Comparison of ENCODE assay signal across 10 cellular contexts in the genomic region with DNA sequence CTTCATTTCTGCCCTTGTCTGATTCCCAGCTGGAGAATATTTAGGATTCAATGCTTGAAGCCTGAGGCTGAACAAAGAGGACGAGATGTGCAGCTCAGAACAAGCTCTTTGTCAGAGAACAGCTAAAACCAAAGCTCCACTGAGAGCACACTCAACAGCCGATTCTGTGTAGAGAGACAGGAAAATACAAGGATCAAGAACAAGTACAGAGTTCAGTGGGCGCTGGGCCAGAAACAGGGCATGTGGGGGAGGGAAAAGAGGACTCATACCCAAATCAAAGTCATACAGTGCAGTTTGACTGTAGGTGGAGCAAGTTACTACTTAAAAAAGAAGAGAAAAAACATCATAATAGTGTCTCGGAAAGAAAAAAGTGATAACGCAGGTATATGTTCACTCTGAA. TPM values are rescaled to one million over a fixed set of nuclear protein-coding genes. Genes with fewer than 3 reads are reported as not detected.
DNase-seq lines count a peak whose midpoint lies in the region; ATAC-seq, FAIRE-seq and TF ChIP-seq lines count a peak whose summit lies in the region.
"Had no signal": no experiment of that assay in that cellular context is flagged by ENCODE, and none has a peak within 500 bp of the region (broad histone marks: within the 10 kb centered on the region; RNA-seq: fewer than 3 reads in every experiment).

A gene (minus strand): TSS at position 176 of the 400 bp plus-strand sequence.

- H3K9me3 ChIP-seq in A549 = no peaks in the 10 kb centered on the region
- H3K9me3 ChIP-seq: BLaER1 treated with 17β-estradiol and CSF1 and Interleukin-3, amounts not matched to agents 10 nM and 100 nM had no signal

- ATAC-seq in A549 = peak; percentile 79 to 86
- no peak for ATAC-seq in activated T-cell treated with anti-CD3 and anti-CD28 coated beads, Interleukin-2, amount 50 U/mL, for 72 hours (replicated peaks in 1 of 2)
- no peak for ATAC-seq in stimulated activated effector memory CD8-positive, alpha-beta T cell treated with anti-CD3 and anti-CD28 coated beads, Interleukin-12 subunit alpha, Interleukin-12 subunit beta, amount 100 ng/mL, for 72 hours
- no peak for ATAC-seq in stimulated activated naive CD8-positive, alpha-beta T cell treated with anti-CD3 and anti-CD28 coated beads, Interleukin-15, Interleukin-2, amounts not matched to agents 100 U/mL and 50 U/mL, for 24 hours
- no peak for ATAC-seq in activated naive CD4-positive, alpha-beta T cell treated with anti-CD3 and anti-CD28 coated beads, Interleukin-2, amount 50 U/mL, for 72 hours

- H3K4me3 Mint-ChIP-seq in activated T-cell treated with anti-CD3 and anti-CD28 coated beads, Interleukin-2, amount 50 U/mL, for 72 hours = no peak within 1 kb of the TSS
- H3K4me3 Mint-ChIP-seq in stimulated activated effector memory CD8-positive, alpha-beta T cell treated with anti-CD3 and anti-CD28 coated beads, Interleukin-12 subunit alpha, Interleukin-12 subunit beta, amount 100 ng/mL, for 72 hours = no peak within 1 kb of the TSS

- H3K9me3 Mint-ChIP-seq in activated T-cell treated with anti-CD3 and anti-CD28 coated beads, Interleukin-2, amount 50 U/mL, for 72 hours = peaks cover 0 to 3% of the 10 kb centered on the region in 2 donors
- H3K9me3 Mint-ChIP-seq in stimulated activated effector memory CD8-positive, alpha-beta T cell treated with anti-CD3 and anti-CD28 coated beads, Interleukin-12 subunit alpha, Interleukin-12 subunit beta, amount 100 ng/mL, for 72 hours = peaks cover 10% of the 10 kb centered on the region
- H3K9me3 Mint-ChIP-seq in activated naive CD4-positive, alpha-beta T cell treated with anti-CD3 and anti-CD28 coated beads, Interleukin-2, amount 50 U/mL, for 72 hours = peaks cover 0 to 11% of the 10 kb centered on the region in 2 donors

- no peak for TF ChIP-seq EP300 in A549 (IDR thresholded peaks at IDR 0.05)

- 22% methylated on average over 5 of the region's 5 CpGs for WGBS in A549 (ENCODE audit: missing lambda C conversion rate)

- H3K4me1 ChIP-seq in A549 = peaks cover 18% of the 10 kb centered on the region; the same call in 2 of the 3 replicates
- H3K4me1 ChIP-seq: BLaER1 treated with 17β-estradiol and CSF1 and Interleukin-3, amounts not matched to agents 10 nM and 100 nM had no signal

- TF ChIP-seq CTCF in A549 (IDR thresholded peaks at IDR 0.05) (no peak), epithelial cell of proximal tubule (conservative IDR thresholded peaks at IDR 0.05; ENCODE audit: low read depth, low read length) (peak; percentile 36)

- FAIRE-seq in A549 (lab: Jason Lieb, UNC) = no peak

- H3K36me3 Mint-ChIP-seq in activated T-cell treated with anti-CD3 and anti-CD28 coated beads, Interleukin-2, amount 50 U/mL, for 72 hours (ENCODE audit: insufficient read depth in 2 of 2) = no peaks in the 10 kb centered on the region
- no peaks in the 10 kb centered on the region for H3K36me3 Mint-ChIP-seq in stimulated activated effector memory CD8-positive, alpha-beta T cell treated with anti-CD3 and anti-CD28 coated beads, Interleukin-12 subunit alpha, Interleukin-12 subunit beta, amount 100 ng/mL, for 72 hours
- H3K36me3 Mint-ChIP-seq in activated naive CD4-positive, alpha-beta T cell treated with anti-CD3 and anti-CD28 coated beads, Interleukin-2, amount 50 U/mL, for 72 hours = no peaks in the 10 kb centered on the region

- peak within 1 kb of the TSS; percentile 58 to 63 for H3K27ac ChIP-seq in A549
- H3K27ac ChIP-seq: BLaER1 treated with 17β-estradiol and CSF1 and Interleukin-3, amounts not matched to agents 10 nM and 100 nM had no signal

- H3K27me3 Mint-ChIP-seq in activated T-cell treated with anti-CD3 and anti-CD28 coated beads, Interleukin-2, amount 50 U/mL, for 72 hours (ENCODE audit: low read depth) = no peaks in the 10 kb centered on the region

- CTCF ChIA-PET in A549 (lab: Yijun Ruan, JAX) = interaction anchor here (0.7 to 1.5 kb wide), 3 partner anchors 18 to 51 kb away, joined by 3 to 4 read pairs (median 3); no protein-coding TSS in a partner anchor

- POLR2A ChIA-PET in A549 (lab: Yijun Ruan, JAX) = no interaction called here

- peak; percentile 16 to 27; a peak in 1 of 5 replicates for TF ChIP-seq RAD21 in A549 (conservative IDR thresholded peaks at IDR 0.05 in 1 of 2, IDR thresholded peaks at IDR 0.05 in 1 of 2)

- H3K4me3 ChIP-seq in A549 = peak within 1 kb of the TSS; percentile 26
- H3K4me3 ChIP-seq in epithelial cell of proximal tubule (ENCODE audit: low read depth, low read length) = peak within 1 kb of the TSS; percentile 44
- H3K4me3 ChIP-seq: BLaER1 treated with 17β-estradiol and CSF1 and Interleukin-3, amounts not matched to agents 10 nM and 100 nM had no signal

- no peaks in the 10 kb centered on the region for H3K4me1 Mint-ChIP-seq in activated T-cell treated with anti-CD3 and anti-CD28 coated beads, Interleukin-2, amount 50 U/mL, for 72 hours (ENCODE audit: low read depth)
- H3K4me1 Mint-ChIP-seq in stimulated activated effector memory CD8-positive, alpha-beta T cell treated with anti-CD3 and anti-CD28 coated beads, Interleukin-12 subunit alpha, Interleukin-12 subunit beta, amount 100 ng/mL, for 72 hours = no peaks in the 10 kb centered on the region

- peak within 1 kb of the TSS; percentile 62 for H3K4me2 ChIP-seq in A549
- H3K4me2 ChIP-seq: BLaER1 treated with 17β-estradiol and CSF1 and Interleukin-3, amounts not matched to agents 10 nM and 100 nM had no signal

- no peak within 1 kb of the TSS for H3K27ac Mint-ChIP-seq in activated T-cell treated with anti-CD3 and anti-CD28 coated beads, Interleukin-2, amount 50 U/mL, for 72 hours
- H3K27ac Mint-ChIP-seq in stimulated activated effector memory CD8-positive, alpha-beta T cell treated with anti-CD3 and anti-CD28 coated beads, Interleukin-12 subunit alpha, Interleukin-12 subunit beta, amount 100 ng/mL, for 72 hours = no peak within 1 kb of the TSS
- H3K27ac Mint-ChIP-seq in activated naive CD4-positive, alpha-beta T cell treated with anti-CD3 and anti-CD28 coated beads, Interleukin-2, amount 50 U/mL, for 72 hours = no peak within 1 kb of the TSS

- no peak for TF ChIP-seq POLR2A in A549 (IDR thresholded peaks at IDR 0.05; ENCODE audit: low read length)

- DNase-seq in A549 (ENCODE audit: low read depth in 1 of 2, low spot score in 1 of 2) = peak in 1 of 2 experiments; percentile 63
- DNase-seq in NCI-H748 treated with DMSO at 0.1 percent for 48 hours (lab: John Stamatoyannopoulos, UW) = peak; percentile 33
- peak; percentile 31 for DNase-seq in epithelial cell of proximal tubule (ENCODE audit: low read depth)
- peak; percentile 28 for DNase-seq in middle frontal gyrus (ENCODE audit: extremely low spot score, low spot score)
- DNase-seq in activated T-cell treated with anti-CD3 and anti-CD28 coated beads, Interleukin-2, amount 50 U/mL, for 72 hours = no peak
- no peak for DNase-seq in stimulated activated effector memory CD8-positive, alpha-beta T cell treated with anti-CD3 and anti-CD28 coated beads, Interleukin-12 subunit alpha, Interleukin-12 subunit beta, amount 100 ng/mL, for 72 hours (ENCODE audit: low spot score in 2 of 2)
- DNase-seq in stimulated activated naive CD8-positive, alpha-beta T cell treated with anti-CD3 and anti-CD28 coated beads, Interleukin-15, Interleukin-2, amounts not matched to agents 100 U/mL and 50 U/mL, for 24 hours = no peak
- no peak for DNase-seq in activated naive CD4-positive, alpha-beta T cell treated with anti-CD3 and anti-CD28 coated beads, Interleukin-2, amount 50 U/mL, for 72 hours (ENCODE audit: low spot score in 2 of 2)

TF ChIP-seq in A549, 52 proteins besides CTCF, POLR2A, EP300 and RAD21 (continues in another document):
- TF ChIP-seq CHD2 (IDR thresholded peaks at IDR 0.05; ENCODE audit: low read length, partially characterized antibody) (no peak), ZC3H11A (IDR thresholded peaks at IDR 0.05) (no peak), MYC (IDR thresholded peaks at IDR 0.05; ENCODE audit: borderline replicate concordance, low read length) (no peak), CEBPB (IDR thresholded peaks at IDR 0.05) (no peak), CBX8 (IDR thresholded peaks at IDR 0.05) (no peak)
- TF ChIP-seq, protein P1, sequence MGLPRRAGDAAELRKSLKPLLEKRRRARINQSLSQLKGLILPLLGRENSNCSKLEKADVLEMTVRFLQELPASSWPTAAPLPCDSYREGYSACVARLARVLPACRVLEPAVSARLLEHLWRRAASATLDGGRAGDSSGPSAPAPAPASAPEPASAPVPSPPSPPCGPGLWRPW (IDR thresholded peaks at IDR 0.05) = no peak
- TF ChIP-seq, protein P2, sequence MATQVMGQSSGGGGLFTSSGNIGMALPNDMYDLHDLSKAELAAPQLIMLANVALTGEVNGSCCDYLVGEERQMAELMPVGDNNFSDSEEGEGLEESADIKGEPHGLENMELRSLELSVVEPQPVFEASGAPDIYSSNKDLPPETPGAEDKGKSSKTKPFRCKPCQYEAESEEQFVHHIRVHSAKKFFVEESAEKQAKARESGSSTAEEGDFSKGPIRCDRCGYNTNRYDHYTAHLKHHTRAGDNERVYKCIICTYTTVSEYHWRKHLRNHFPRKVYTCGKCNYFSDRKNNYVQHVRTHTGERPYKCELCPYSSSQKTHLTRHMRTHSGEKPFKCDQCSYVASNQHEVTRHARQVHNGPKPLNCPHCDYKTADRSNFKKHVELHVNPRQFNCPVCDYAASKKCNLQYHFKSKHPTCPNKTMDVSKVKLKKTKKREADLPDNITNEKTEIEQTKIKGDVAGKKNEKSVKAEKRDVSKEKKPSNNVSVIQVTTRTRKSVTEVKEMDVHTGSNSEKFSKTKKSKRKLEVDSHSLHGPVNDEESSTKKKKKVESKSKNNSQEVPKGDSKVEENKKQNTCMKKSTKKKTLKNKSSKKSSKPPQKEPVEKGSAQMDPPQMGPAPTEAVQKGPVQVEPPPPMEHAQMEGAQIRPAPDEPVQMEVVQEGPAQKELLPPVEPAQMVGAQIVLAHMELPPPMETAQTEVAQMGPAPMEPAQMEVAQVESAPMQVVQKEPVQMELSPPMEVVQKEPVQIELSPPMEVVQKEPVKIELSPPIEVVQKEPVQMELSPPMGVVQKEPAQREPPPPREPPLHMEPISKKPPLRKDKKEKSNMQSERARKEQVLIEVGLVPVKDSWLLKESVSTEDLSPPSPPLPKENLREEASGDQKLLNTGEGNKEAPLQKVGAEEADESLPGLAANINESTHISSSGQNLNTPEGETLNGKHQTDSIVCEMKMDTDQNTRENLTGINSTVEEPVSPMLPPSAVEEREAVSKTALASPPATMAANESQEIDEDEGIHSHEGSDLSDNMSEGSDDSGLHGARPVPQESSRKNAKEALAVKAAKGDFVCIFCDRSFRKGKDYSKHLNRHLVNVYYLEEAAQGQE (IDR thresholded peaks at IDR 0.05) = no peak

RNA-seq across cellular contexts. Expression of the gene that starts here (rescaled TPM):
- polyA plus RNA-seq in A549 (2011; rRNA removed) (7.9 TPM in 2 replicates), A549 (2017; fragmentation: RNase III; extraction: RNeasy Plus Mini Kit Qiagen cat#74134 plus additional on column Dnase treatment) (1.9 to 3.2 TPM (median 2.6 TPM) in 3 replicates)
- 1.0 and 1.3 TPM in 2 replicates for polyA plus RNA-seq in A549 (2012; cell fraction: cytosol; rRNA removed)
- 0.83 and 1.0 TPM in 2 replicates for polyA plus RNA-seq in A549 (2012; cell fraction: nucleus; rRNA removed)
- 7.5 and 10.1 TPM in 2 replicates for polyA minus RNA-seq in A549 (2011; rRNA and poly(A)+ RNA removed)
- not detected in 2 replicates for total RNA-seq in epithelial cell of proximal tubule
- total RNA-seq in activated T-cell treated with anti-CD3 and anti-CD28 coated beads, Interleukin-2, amount 50 U/mL, for 72 hours = not detected
- not detected for total RNA-seq in activated naive CD4-positive, alpha-beta T cell treated with anti-CD3 and anti-CD28 coated beads, Interleukin-2, amount 50 U/mL, for 72 hours
- total RNA-seq: myocyte had no signal

Comparison
In these comparisons a context has a peak if more than half of its experiments do, and no peak if none do; other contexts are left out.
1. Peak in DNase-seq and H3K4me3 ChIP-seq in epithelial cell of proximal tubule; RNA of the gene not detected or under 1 TPM.
2. ATAC-seq: peak in A549 (2 of 2); none in activated T-cell treated with anti-CD3 and anti-CD28 coated beads, Interleukin-2, amount 50 U/mL, for 72 hours (0 of 2), stimulated activated effector memory CD8-positive, alpha-beta T cell treated with anti-CD3 and anti-CD28 coated beads, Interleukin-12 subunit alpha, Interleukin-12 subunit beta, amount 100 ng/mL, for 72 hours (single experiment), stimulated activated naive CD8-positive, alpha-beta T cell treated with anti-CD3 and anti-CD28 coated beads, Interleukin-15, Interleukin-2, amounts not matched to agents 100 U/mL and 50 U/mL, for 24 hours (single experiment) and activated naive CD4-positive, alpha-beta T cell treated with anti-CD3 and anti-CD28 coated beads, Interleukin-2, amount 50 U/mL, for 72 hours (0 of 2).
3. DNase-seq: peak in NCI-H748 treated with DMSO at 0.1 percent for 48 hours (single experiment) and middle frontal gyrus (single experiment); none in activated T-cell treated with anti-CD3 and anti-CD28 coated beads, Interleukin-2, amount 50 U/mL, for 72 hours (0 of 2), stimulated activated effector memory CD8-positive, alpha-beta T cell treated with anti-CD3 and anti-CD28 coated beads, Interleukin-12 subunit alpha, Interleukin-12 subunit beta, amount 100 ng/mL, for 72 hours (0 of 2), stimulated activated naive CD8-positive, alpha-beta T cell treated with anti-CD3 and anti-CD28 coated beads, Interleukin-15, Interleukin-2, amounts not matched to agents 100 U/mL and 50 U/mL, for 24 hours (single experiment) and activated naive CD4-positive, alpha-beta T cell treated with anti-CD3 and anti-CD28 coated beads, Interleukin-2, amount 50 U/mL, for 72 hours (0 of 2).